In the genomic region with DNA sequence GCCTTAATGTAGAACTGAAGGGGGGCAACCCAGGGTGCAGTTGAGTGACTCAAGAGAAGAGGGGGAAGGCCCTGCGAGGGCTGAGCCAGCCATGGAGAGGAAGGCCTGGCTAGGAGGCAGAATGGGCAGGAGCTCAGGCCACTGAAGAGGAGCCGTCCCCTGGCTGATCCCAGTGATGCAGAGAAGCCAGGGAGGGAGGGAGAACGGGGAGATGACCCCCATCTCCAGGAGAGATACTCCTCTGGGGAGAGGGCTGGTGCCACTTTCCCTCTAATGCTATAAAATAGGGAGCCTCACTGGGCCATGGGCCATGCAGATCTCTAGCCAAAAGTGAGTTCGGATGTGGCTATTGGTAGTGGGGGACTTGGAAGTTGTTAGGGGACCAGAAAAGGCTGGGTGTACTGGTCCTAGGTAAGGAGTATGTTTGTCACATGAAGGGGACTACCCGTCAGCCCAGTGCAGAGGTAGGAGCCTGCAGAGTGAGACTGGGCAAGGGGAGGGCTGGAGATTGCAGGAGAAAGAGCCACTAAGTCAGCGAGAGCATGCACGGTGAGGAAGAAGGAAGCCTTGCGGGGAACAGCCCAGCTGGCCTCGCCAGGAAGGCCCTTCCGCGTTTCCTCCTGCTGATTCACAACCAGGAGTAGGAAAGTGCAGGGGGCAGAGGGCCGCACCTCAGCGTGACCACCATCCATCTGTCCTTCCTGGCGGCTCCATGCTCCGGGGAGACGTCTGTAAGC, we compare ENCODE assay signal across 34 cellular contexts.
"Had no signal": no experiment of that assay in that cellular context is flagged by ENCODE, and none has a peak within 500 bp of the region (broad histone marks: within the 10 kb centered on the region; RNA-seq: fewer than 3 reads in every experiment).

No MANE protein-coding gene starts in this region.

- H3K4me1 ChIP-seq: SJCRH30 had no signal

- H3K4me2 ChIP-seq: KMS-11, PC-9 had no signal

- H3K27ac ChIP-seq: KMS-11, PC-9, RWPE1, SJCRH30, SK-N-MC had no signal

- H3K9ac ChIP-seq: KMS-11 had no signal

- H3K27me3 ChIP-seq: SJCRH30 had no signal

- ATAC-seq: Panc1, Right ventricle myocardium inferior, SK-N-SH treated with all-trans-retinoic acid at 6 μM for 48 hours had no signal

- H2AFZ ChIP-seq: PC-9 had no signal

- H3K9me3 ChIP-seq: SJCRH30 had no signal

- H3K4me3 ChIP-seq: PC-9, SJCRH30, SK-N-MC had no signal

- H3K36me3 ChIP-seq: SJCRH30 had no signal

- DNase-seq: Karpas-422, KBM-7, MM.1S, NCI-H1048, NCI-H1092 treated with DMSO at 0.1 percent for 48 hours, NCI-H1105 treated with DMSO at 0.1 percent for 48 hours, NCI-H1417, NCI-H1436, NCI-H146, NCI-H1694, NCI-H187, NCI-H1930, NCI-H2029 treated with DMSO at 0.1 percent for 48 hours, NCI-H2081 treated with DMSO at 0.1 percent for 48 hours, NCI-H2107, NCI-H2171, NCI-H226, NCI-H446 treated with DMSO at 0.1 percent for 48 hours, NCI-H510A, NCI-H524, NCI-H526, NCI-H69, NCI-H748 treated with DMSO at 0.1 percent for 48 hours, NCI-H82, PC-9, SHP77, SIG-M5, SJCRH30 had no signal
